8 cellular contexts compared by ENCODE assay signal in the genomic region with DNA sequence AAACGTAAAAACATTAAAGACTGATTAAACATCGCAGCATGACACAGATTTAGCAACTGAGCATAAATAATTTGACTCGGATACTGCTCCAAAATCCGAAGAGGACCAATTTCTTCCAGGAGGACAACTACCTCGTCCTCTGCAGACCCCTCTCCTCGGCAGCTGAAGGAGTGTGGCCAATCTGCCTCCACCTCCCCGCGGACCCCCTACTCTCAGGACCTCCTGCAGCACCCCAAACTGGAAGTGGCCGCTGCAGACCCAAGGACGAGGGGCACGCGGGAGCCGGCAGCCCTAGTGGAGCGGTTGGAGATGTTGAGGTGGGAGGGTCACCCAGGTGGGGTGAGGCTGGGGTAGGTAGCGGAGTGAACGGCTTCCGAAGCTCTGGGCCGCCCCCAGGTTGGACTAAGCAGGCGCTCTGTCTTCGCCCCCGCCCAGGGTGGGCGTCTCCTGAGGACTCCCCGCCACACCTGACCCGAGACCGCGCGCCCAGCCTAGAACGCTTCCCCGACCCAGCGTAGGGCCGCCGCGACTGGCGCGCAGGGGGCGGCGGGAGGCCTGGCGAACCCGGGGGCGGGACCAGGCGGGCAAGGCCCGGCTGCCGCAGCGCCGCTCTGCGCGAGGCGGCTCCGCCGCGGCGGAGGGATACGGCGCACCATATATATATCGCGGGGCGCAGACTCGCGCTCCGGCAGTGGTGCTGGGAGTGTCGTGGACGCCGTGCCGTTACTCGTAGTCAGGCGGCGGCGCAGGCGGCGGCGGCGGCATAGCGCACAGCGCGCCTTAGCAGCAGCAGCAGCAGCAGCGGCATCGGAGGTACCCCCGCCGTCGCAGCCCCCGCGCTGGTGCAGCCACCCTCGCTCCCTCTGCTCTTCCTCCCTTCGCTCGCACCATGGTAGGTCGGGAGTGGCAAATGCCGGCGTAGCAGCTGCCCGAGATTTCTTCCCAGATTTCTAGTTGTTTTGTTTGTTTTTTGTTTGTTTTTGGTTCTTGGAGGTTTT. TPM values are rescaled to one million over a fixed set of nuclear protein-coding genes. Genes with fewer than 3 reads are reported as not detected.
A peak's percentile ranks its signal among the peaks of the same experiment; 100 is the strongest.
DNase-seq lines count a peak whose midpoint lies in the region; ATAC-seq and TF ChIP-seq lines count a peak whose summit lies in the region.

Gene CALM1, plus strand, starts transcription at position 688 of the 998 bp plus-strand sequence. Its CDS starts 202 bp downstream, at position 890.

- POLR2A ChIA-PET in PC-3 (lab: Charles Lee; ENCODE audit: unreplicated experiment) = interaction anchor here (0.6 to 1.0 kb wide), 5 partner anchors 14 to 591 kb away, joined by 3 to 9 read pairs (median 6); no protein-coding TSS in a partner anchor

- H3K79me2 ChIP-seq in PC-3 (ENCODE audit: low read length) = peaks cover 44% of the 10 kb centered on the region

- H3F3A ChIP-seq in PC-3 (ENCODE audit: low read length, unreplicated experiment) = no peaks in the 10 kb centered on the region

- CTCF ChIA-PET in PC-3 (lab: Charles Lee) = interaction anchor here (1.1 kb wide), 1 partner anchor 13 kb away, joined by 10 read pairs; no protein-coding TSS in a partner anchor

- no peaks in the 10 kb centered on the region for H3K9me2 ChIP-seq in PC-3 (replicated peaks; ENCODE audit: low read length)

- H3K9ac ChIP-seq in PC-3 (ENCODE audit: low read length) = peak within 1 kb of the TSS; percentile 79

- H4K20me1 ChIP-seq in PC-3 (ENCODE audit: low read length) = peaks cover 33% of the 10 kb centered on the region

- H3K36me3 Mint-ChIP-seq in activated T-cell treated with anti-CD3 and anti-CD28 coated beads, Interleukin-2, amount 50 U/mL, for 24 hours (ENCODE audit: low read depth) = peaks cover 39% of the 10 kb centered on the region

- H3K4me3 ChIP-seq in PC-3 (ENCODE audit: low read length) (peak within 1 kb of the TSS; percentile 95), esophagus (ENCODE audit: low read depth in 1 of 2, low read length in 2 of 2) (peak within 1 kb of the TSS; percentile 91 to 99), muscle layer of duodenum (ENCODE audit: low read depth in 1 of 2, low read length in 2 of 2) (peak within 1 kb of the TSS; percentile 89 to 94)

- H3K36me3 ChIP-seq in PC-3 (ENCODE audit: low read depth, low read length) = peaks cover 20% of the 10 kb centered on the region
- peaks cover under 1 to 5% of the 10 kb centered on the region in 2 donors for H3K36me3 ChIP-seq in esophagus (ENCODE audit: control insufficient read depth in 2 of 2, insufficient read depth in 2 of 2, low read length in 1 of 2)
- peaks cover 7 to 15% of the 10 kb centered on the region in 2 donors for H3K36me3 ChIP-seq in muscle layer of duodenum (ENCODE audit: control insufficient read depth in 1 of 2, insufficient read depth in 2 of 2, low read length in 2 of 2)

- H3K4me2 ChIP-seq in PC-3 (ENCODE audit: low read length) = peak within 1 kb of the TSS; percentile 88

- H2AFZ ChIP-seq in PC-3 (ENCODE audit: low read length) = peak within 1 kb of the TSS; percentile 68

- H3K27ac ChIP-seq in PC-3 (ENCODE audit: low read length) = 0 out of 2 replicates have a peak within 1 kb of the TSS, but pooled peaks have one; percentile 3
- peak within 1 kb of the TSS; percentile 95 to 97 for H3K27ac ChIP-seq in esophagus (ENCODE audit: low read depth in 2 of 2, low read length in 1 of 2)
- H3K27ac ChIP-seq in muscle layer of duodenum (ENCODE audit: low read length) = peak within 1 kb of the TSS; percentile 85

- H3K4me1 ChIP-seq in PC-3 (ENCODE audit: insufficient read depth, low read length) = peaks cover 23% of the 10 kb centered on the region
- H3K4me1 ChIP-seq in esophagus (ENCODE audit: control insufficient read depth in 2 of 2, insufficient read depth in 2 of 2, low read length in 1 of 2) = peaks cover 0 to 2% of the 10 kb centered on the region in 2 donors
- H3K4me1 ChIP-seq in muscle layer of duodenum (ENCODE audit: control insufficient read depth in 1 of 2, insufficient read depth in 2 of 2, low read length in 2 of 2) = peaks cover 3 to 25% of the 10 kb centered on the region in 2 donors

- DNase-seq in DMS 273 (lab: John Stamatoyannopoulos, UW; ENCODE audit: unreplicated experiment) (peak; percentile 97), HuH-7 (ENCODE audit: low spot score) (peak; percentile 80), PC-3 (peak; percentile 92)
- DNase-seq in activated T-cell treated with anti-CD3 and anti-CD28 coated beads, Interleukin-2, amount 50 U/mL, for 24 hours = peak; percentile 99
- DNase-seq in stimulated activated CD8-positive, alpha-beta memory T cell treated with anti-CD3 and anti-CD28 coated beads, Interleukin-7, amount 100 ng/mL, for 24 hours (ENCODE audit: low read depth) = peak; percentile 90

- BruUV-seq in PC-3 (replicated peaks; lab: Mats Ljungman, UMichigan) = TSS peak; percentile 90

- no peaks in the 10 kb centered on the region for H3K9me3 ChIP-seq in PC-3 (ENCODE audit: low read length)
- no peaks in the 10 kb centered on the region for H3K9me3 ChIP-seq in esophagus (ENCODE audit: control insufficient read depth in 2 of 2, insufficient read depth in 1 of 2, low read depth in 1 of 2, low read length in 1 of 2)
- H3K9me3 ChIP-seq in muscle layer of duodenum (ENCODE audit: control insufficient read depth in 1 of 2, low read length in 2 of 2) = no peaks in the 10 kb centered on the region

- peak within 1 kb of the TSS; percentile 97 for H3K4me3 Mint-ChIP-seq in activated T-cell treated with anti-CD3 and anti-CD28 coated beads, Interleukin-2, amount 50 U/mL, for 24 hours

- no peak for TF ChIP-seq CTCF in PC-3 (conservative IDR thresholded peaks at IDR 0.05; ENCODE audit: low read depth, low read length)

- no peaks in the 10 kb centered on the region for H3K27me3 Mint-ChIP-seq in activated T-cell treated with anti-CD3 and anti-CD28 coated beads, Interleukin-2, amount 50 U/mL, for 24 hours

- peak; percentile 53 for ATAC-seq in GM21447 (IDR thresholded peaks at IDR 0.05; ENCODE audit: unreplicated experiment)
- peak; percentile 70 for ATAC-seq in PC-3

- WGBS in esophagus, 2 donors = 1% methylated on average over 53 to 89 of the region's 89 CpGs

- H3K27me3 ChIP-seq in PC-3 (ENCODE audit: low read length) (no peaks in the 10 kb centered on the region), esophagus (ENCODE audit: control insufficient read depth in 1 of 2, insufficient read depth in 2 of 2, low read length in 2 of 2) (no peaks in the 10 kb centered on the region), muscle layer of duodenum (ENCODE audit: low read depth, low read length) (no peaks in the 10 kb centered on the region)

- H3K27ac Mint-ChIP-seq in activated T-cell treated with anti-CD3 and anti-CD28 coated beads, Interleukin-2, amount 50 U/mL, for 24 hours = peak within 1 kb of the TSS; percentile 95

- H3K4me1 Mint-ChIP-seq in activated T-cell treated with anti-CD3 and anti-CD28 coated beads, Interleukin-2, amount 50 U/mL, for 24 hours (ENCODE audit: low read depth) = peaks cover 38% of the 10 kb centered on the region

- intact Hi-C loops in PC-3 (cut with micrococcal nuclease) = loop anchor here (1.0 to 5.0 kb wide), 3 partner anchors 13 to 741 kb away; no protein-coding TSS in a partner anchor

- no peaks in the 10 kb centered on the region for H3K9me3 Mint-ChIP-seq in activated T-cell treated with anti-CD3 and anti-CD28 coated beads, Interleukin-2, amount 50 U/mL, for 24 hours

RNA-seq across cellular contexts. Expression of gene CALM1, which starts in this region (rescaled TPM):
- 594 and 1,162 TPM in 2 replicates for total RNA-seq in PC-3 (2014; rRNA removed)
- polyA plus RNA-seq in esophagus = 100 to 1,000 TPM; 487 to 518 TPM

Comparison
In these comparisons a context has a peak if more than half of its experiments do, and no peak if none do; other contexts are left out.
1. Peak in every context shown above with its lines: DNase-seq, ATAC-seq, H3K4me3 ChIP-seq and H3K27ac ChIP-seq.
2. H3K27ac ChIP-seq: peak in every context shown above with its lines; median percentile 96 in esophagus; 85 in muscle layer of duodenum; 3 in PC-3.